In genomic region chr2:120490091-120490798, GRCh38 we compare ENCODE assay signal across 18 cellular contexts.
DNase-seq lines count a peak whose midpoint lies in the region; FAIRE-seq and TF ChIP-seq lines count a peak whose summit lies in the region.
"Had no signal": no experiment of that assay in that cellular context is flagged by ENCODE, and none has a peak within 500 bp of the region (broad histone marks: within the 10 kb centered on the region; RNA-seq: fewer than 3 reads in every experiment).

No MANE protein-coding gene starts in this region.

- peaks cover 11 to 22% of the 10 kb centered on the region in 2 donors for H3K27me3 Mint-ChIP-seq in CD8-positive, alpha-beta memory T cell
- H3K27me3 Mint-ChIP-seq: CD4-positive, CD25-positive, alpha-beta regulatory T cell had no signal

- H3K9me3 ChIP-seq in CD8-positive, alpha-beta memory T cell (ENCODE audit: low read length), result no peaks in the 10 kb centered on the region
- H3K9me3 ChIP-seq: BE2C had no signal

- CTCF ChIA-PET in CD8-positive, alpha-beta memory T cell (lab: Charles Lee), result interaction anchor here (0.6 kb wide), 1 partner anchor 1204 kb away, joined by 3 read pairs; no protein-coding TSS in a partner anchor

- TF ChIP-seq CTCF in D721Med (IDR thresholded peaks at IDR 0.05; ENCODE audit: insufficient read depth, missing control alignments) (no peak), bronchial epithelial cell (IDR thresholded peaks at IDR 0.05; ENCODE audit: insufficient read depth, low read length, severe bottlenecking) (no peak)

- POLR2A ChIA-PET in CD8-positive, alpha-beta memory T cell (lab: Charles Lee), result no interaction called here

- H3K9me3 Mint-ChIP-seq in CD8-positive, alpha-beta memory T cell, result no peaks in the 10 kb centered on the region
- H3K9me3 Mint-ChIP-seq: H9 had no signal

- H3K4me1 ChIP-seq in CD8-positive, alpha-beta memory T cell (ENCODE audit: insufficient read depth, low read length), result no peaks in the 10 kb centered on the region
- H3K4me1 ChIP-seq: BE2C had no signal

- H3K27me3 ChIP-seq in bronchial epithelial cell (ENCODE audit: control insufficient read depth, insufficient read depth, low read length), result peaks cover 2% of the 10 kb centered on the region
- no peaks in the 10 kb centered on the region for H3K27me3 ChIP-seq in CD8-positive, alpha-beta memory T cell (ENCODE audit: insufficient read depth, low read length, poor library complexity, severe bottlenecking)
- H3K27me3 ChIP-seq: BE2C had no signal

- H3K36me3 Mint-ChIP-seq in CD8-positive, alpha-beta memory T cell, result no peaks in the 10 kb centered on the region
- H3K36me3 Mint-ChIP-seq: CD4-positive, CD25-positive, alpha-beta regulatory T cell had no signal

- DNase-seq in D721Med (ENCODE audit: insufficient read length, low spot score) (no peak), RCC 7860 (ENCODE audit: low spot score) (peak; percentile 68), bronchial epithelial cell (ENCODE audit: low read depth) (peak; percentile 42), foreskin melanocyte (peak; percentile 86), KG1 (lab: John Stamatoyannopoulos, UW) (no peak), NCI-H1930 (lab: John Stamatoyannopoulos, UW) (no peak)
- DNase-seq in CD8-positive, alpha-beta memory T cell, result no peak
- DNase-seq in activated CD4-positive, CD25-positive, alpha-beta regulatory T cell treated with anti-CD3 and anti-CD28 coated beads, Interleukin-2, amount 50 U/mL, for 72 hours, result no peak
- DNase-seq: ACHN; BE2C; C1 segment of cervical spinal cord; CD4-positive, CD25-positive, alpha-beta regulatory T cell; DMS79 treated with DMSO at 0.1 percent for 48 hours; GF-D8; H9 had no signal

- no peak overlapping the region for H3K27ac ChIP-seq in CD8-positive, alpha-beta memory T cell (ENCODE audit: low read depth, low read length)

- no peak overlapping the region for H3K4me3 Mint-ChIP-seq in CD8-positive, alpha-beta memory T cell
- H3K4me3 Mint-ChIP-seq: CD4-positive, CD25-positive, alpha-beta regulatory T cell; H9 had no signal

- no peak overlapping the region for H3K4me3 ChIP-seq in bronchial epithelial cell (ENCODE audit: low read depth, low read length)
- no peak overlapping the region for H3K4me3 ChIP-seq in CD8-positive, alpha-beta memory T cell (ENCODE audit: low read length)

- H3K27ac Mint-ChIP-seq in CD8-positive, alpha-beta memory T cell, result no peak overlapping the region
- H3K27ac Mint-ChIP-seq: CD4-positive, CD25-positive, alpha-beta regulatory T cell; H9 had no signal

- H3K36me3 ChIP-seq in bronchial epithelial cell (ENCODE audit: control insufficient read depth, insufficient read depth, low read length), result no peaks in the 10 kb centered on the region
- H3K36me3 ChIP-seq in CD8-positive, alpha-beta memory T cell (ENCODE audit: insufficient read depth, low read length), result no peaks in the 10 kb centered on the region
- H3K36me3 ChIP-seq: BE2C had no signal

- peak; percentile 81 for FAIRE-seq in D721Med (lab: Jason Lieb, UNC)
- no peak for FAIRE-seq in RCC 7860 (lab: Jason Lieb, UNC)
- FAIRE-seq in bronchial epithelial cell (lab: Jason Lieb, UNC), result no peak
- FAIRE-seq: A204.1, H1, HepG2 had no signal

- no peaks in the 10 kb centered on the region for H3K4me1 Mint-ChIP-seq in CD8-positive, alpha-beta memory T cell
- H3K4me1 Mint-ChIP-seq: CD4-positive, CD25-positive, alpha-beta regulatory T cell had no signal

Comparison
In these comparisons a context has a peak if more than half of its experiments do, and no peak if none do; other contexts are left out.
1. DNase-seq: peak in RCC 7860 (single experiment), bronchial epithelial cell (single experiment) and foreskin melanocyte (single experiment); none in D721Med (single experiment), KG1 (single experiment), CD8-positive, alpha-beta memory T cell (0 of 5), activated CD4-positive, CD25-positive, alpha-beta regulatory T cell treated with anti-CD3 and anti-CD28 coated beads, Interleukin-2, amount 50 U/mL, for 72 hours (single experiment) and NCI-H1930 (0 of 2).